19 cellular contexts compared by ENCODE assay signal in the genomic region with DNA sequence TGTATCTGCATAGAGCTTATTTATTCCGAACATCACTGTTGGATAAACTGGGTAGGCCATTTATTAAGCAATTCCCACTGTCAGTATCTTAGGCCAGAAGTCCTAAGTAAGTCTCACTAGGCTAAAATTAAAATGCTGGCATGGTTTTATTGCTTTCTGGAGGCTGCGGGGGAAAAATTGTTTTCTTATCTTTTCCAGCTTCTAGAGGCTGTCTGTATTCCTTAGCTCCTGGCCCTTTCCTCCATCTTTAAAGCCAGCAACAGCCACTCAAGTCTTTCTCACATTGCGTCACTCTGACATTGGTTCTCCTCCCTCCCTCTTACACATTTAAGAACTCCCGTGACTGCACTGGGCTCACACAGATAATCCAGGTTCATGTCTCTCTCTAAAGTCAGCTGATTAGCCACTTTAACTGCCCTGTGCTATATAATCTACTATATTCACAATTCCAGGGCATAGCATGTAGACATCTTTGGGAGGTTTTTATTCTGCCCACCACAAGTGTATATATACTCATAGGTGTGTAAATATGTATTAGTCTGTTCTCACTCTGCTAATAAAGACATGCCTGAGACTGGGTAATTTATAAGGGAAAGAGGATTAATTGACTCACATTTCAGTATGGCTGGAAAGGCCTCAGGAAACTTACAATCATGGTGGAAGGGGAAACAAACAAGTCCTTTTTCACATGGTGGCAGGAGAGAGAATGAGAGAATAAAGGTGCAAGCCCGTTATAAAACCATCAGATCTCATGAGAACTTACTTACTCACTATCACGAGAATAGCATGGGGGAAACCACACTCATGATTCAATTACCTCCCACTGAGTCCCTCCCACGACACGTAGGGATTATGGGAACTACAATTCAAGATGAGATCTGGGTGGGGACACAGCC.
DNase-seq lines count a peak whose midpoint lies in the region; ATAC-seq and TF ChIP-seq lines count a peak whose summit lies in the region.
"Had no signal": no experiment of that assay in that cellular context is flagged by ENCODE, and none has a peak within 500 bp of the region (broad histone marks: within the 10 kb centered on the region; RNA-seq: fewer than 3 reads in every experiment).

No MANE protein-coding gene starts in this region.

- no peaks in the 10 kb centered on the region for H3K9me3 Mint-ChIP-seq in osteocyte (ENCODE audit: unreplicated experiment)

- no peaks in the 10 kb centered on the region for H3K27me3 ChIP-seq in effector memory CD4-positive, alpha-beta T cell (replicated peaks; ENCODE audit: control insufficient read depth, insufficient read depth, low read length, poor library complexity, severe bottlenecking)
- H3K27me3 ChIP-seq: BE2C, cardiac muscle cell had no signal

- no peak overlapping the region for H3K4me3 Mint-ChIP-seq in osteocyte (ENCODE audit: unreplicated experiment)

- H3K4me1 Mint-ChIP-seq in osteocyte (ENCODE audit: unreplicated experiment) = peaks cover 22% of the 10 kb centered on the region

- intact Hi-C loops in Right ventricle myocardium inferior (cut with DNase I) (no loop called here), cardiac septum (cut with DNase I) (no loop called here)

- H3K27me3 Mint-ChIP-seq in osteocyte (ENCODE audit: unreplicated experiment) = no peaks in the 10 kb centered on the region

- H3K27ac Mint-ChIP-seq in osteocyte (ENCODE audit: unreplicated experiment) = no peak overlapping the region

- no peaks in the 10 kb centered on the region for H3K36me3 Mint-ChIP-seq in osteocyte (ENCODE audit: unreplicated experiment)

- DNase-seq in Right ventricle myocardium inferior (ENCODE audit: missing footprints) (no peak), cardiac septum (ENCODE audit: low spot score) (no peak), fibroblast of the aortic adventitia (ENCODE audit: low read depth) (peak; percentile 96), mucosa of gallbladder (ENCODE audit: low spot score) (peak; percentile 41), A172 (ENCODE audit: low spot score) (no peak), GM10266 (ENCODE audit: extremely low spot score) (no peak), osteocyte (ENCODE audit: extremely low spot score, unreplicated experiment) (no peak)
- DNase-seq in effector memory CD4-positive, alpha-beta T cell = no peak
- DNase-seq: 8988T; activated CD4-positive, CD25-positive, alpha-beta regulatory T cell treated with anti-CD3 and anti-CD28 coated beads, Interleukin-2, amount 50 U/mL, for 72 hours; BE2C; effector CD4-positive, alpha-beta T cell; GDM1; NCI-H1105 treated with DMSO at 0.1 percent for 48 hours; NCI-H69; T-helper 9 cell had no signal

- H3K4me3 ChIP-seq in fibroblast of the aortic adventitia (ENCODE audit: low read depth, low read length) = no peak overlapping the region
- no peak overlapping the region for H3K4me3 ChIP-seq in effector memory CD4-positive, alpha-beta T cell (ENCODE audit: insufficient read depth, low read depth, low read length, poor library complexity, severe bottlenecking)
- H3K4me3 ChIP-seq: cardiac muscle cell, GM12878, SK-N-MC had no signal

- H3K36me3 ChIP-seq in effector memory CD4-positive, alpha-beta T cell (ENCODE audit: control insufficient read depth, insufficient read depth, low read length) = no peaks in the 10 kb centered on the region
- H3K36me3 ChIP-seq: BE2C, cardiac muscle cell had no signal

- H3K9me3 ChIP-seq in effector memory CD4-positive, alpha-beta T cell (ENCODE audit: control insufficient read depth, low read length) = no peaks in the 10 kb centered on the region
- H3K9me3 ChIP-seq: BE2C had no signal

- no peak for TF ChIP-seq CTCF in fibroblast of the aortic adventitia (IDR thresholded peaks at IDR 0.05; ENCODE audit: insufficient read depth, low read length)
- no peak for TF ChIP-seq CTCF in GM10266 (IDR thresholded peaks at IDR 0.05; ENCODE audit: control insufficient read depth, insufficient read depth, low read depth, missing control alignments)
- no peak for TF ChIP-seq CTCF in osteocyte (IDR thresholded peaks at IDR 0.05)

- H3K27ac ChIP-seq in effector memory CD4-positive, alpha-beta T cell (ENCODE audit: insufficient read depth, low read length, poor library complexity, severe bottlenecking) = no peak overlapping the region
- H3K27ac ChIP-seq: cardiac muscle cell, SK-N-MC had no signal

- H3K4me1 ChIP-seq in effector memory CD4-positive, alpha-beta T cell (ENCODE audit: control insufficient read depth, insufficient read depth, low read length, poor library complexity, severe bottlenecking) = no peaks in the 10 kb centered on the region

- peak; percentile 92 for ATAC-seq in Right ventricle myocardium inferior
- ATAC-seq: GM12878 had no signal

Comparison
In these comparisons a context has a peak if more than half of its experiments do, and no peak if none do; other contexts are left out.
1. DNase-seq: peak in fibroblast of the aortic adventitia (single experiment) and mucosa of gallbladder (single experiment); none in Right ventricle myocardium inferior (single experiment), cardiac septum (single experiment), A172 (single experiment), GM10266 (single experiment), effector memory CD4-positive, alpha-beta T cell (0 of 3) and osteocyte (single experiment).